Comparison of ENCODE assay signal across 8 cellular contexts in genomic region chr10:102113956-102114857, GRCh38. TPM values are rescaled to one million over a fixed set of nuclear protein-coding genes. Genes with fewer than 3 reads are reported as not detected.
DNase-seq lines count a peak whose midpoint lies in the region; ATAC-seq, FAIRE-seq and TF ChIP-seq lines count a peak whose summit lies in the region.

No MANE protein-coding gene starts in this region.

- intact Hi-C loops in activated T-helper 1 cell treated with anti-CD3 and anti-CD28 coated beads, Interleukin-12 subunit alpha, Interleukin-12 subunit beta, Interleukin-2, Interleukin-4 antibody, amounts not matched to agents 30 ng/mL and 10 ng/mL and 1 ng/mL, durations not matched to agents 14 hours and 24 hours and 36 hours (cut with micrococcal nuclease): loop anchor here (2.0 kb wide), 3 partner anchors 41 to 295 kb away; partner anchors contain the start of genes HPS6 and OGA
- intact Hi-C loops in left cardiac atrium (cut with DNase I): no loop called here

- peak overlapping the region; percentile 90 for H3K4me3 ChIP-seq in A549
- H3K4me3 ChIP-seq in retinal pigment epithelial cell (ENCODE audit: low read length): peak overlapping the region; percentile 82

- no peaks in the 10 kb centered on the region for H3K27me3 Mint-ChIP-seq in activated T-helper 1 cell treated with anti-CD3 and anti-CD28 coated beads, Interleukin-12 subunit alpha, Interleukin-12 subunit beta, Interleukin-2, Interleukin-4 antibody, amounts not matched to agents 30 ng/mL and 10 ng/mL and 1 ng/mL, durations not matched to agents 14 hours and 24 hours and 36 hours (ENCODE audit: insufficient read depth)

- no peak for TF ChIP-seq RAD21 in A549 (conservative IDR thresholded peaks at IDR 0.05 in 1 of 2, IDR thresholded peaks at IDR 0.05 in 1 of 2)

- H3K27ac Mint-ChIP-seq in activated T-helper 1 cell treated with anti-CD3 and anti-CD28 coated beads, Interleukin-12 subunit alpha, Interleukin-12 subunit beta, Interleukin-2, Interleukin-4 antibody, amounts not matched to agents 30 ng/mL and 10 ng/mL and 1 ng/mL, durations not matched to agents 14 hours and 24 hours and 36 hours: peak overlapping the region; percentile 98

- H3K4me1 ChIP-seq in A549: peaks cover 60% of the 10 kb centered on the region

- peaks cover 76% of the 10 kb centered on the region for H3K4me1 Mint-ChIP-seq in activated T-helper 1 cell treated with anti-CD3 and anti-CD28 coated beads, Interleukin-12 subunit alpha, Interleukin-12 subunit beta, Interleukin-2, Interleukin-4 antibody, amounts not matched to agents 30 ng/mL and 10 ng/mL and 1 ng/mL, durations not matched to agents 14 hours and 24 hours and 36 hours (ENCODE audit: low read depth)

- peak overlapping the region; percentile 85 for H3K4me3 Mint-ChIP-seq in activated T-helper 1 cell treated with anti-CD3 and anti-CD28 coated beads, Interleukin-12 subunit alpha, Interleukin-12 subunit beta, Interleukin-2, Interleukin-4 antibody, amounts not matched to agents 30 ng/mL and 10 ng/mL and 1 ng/mL, durations not matched to agents 14 hours and 24 hours and 36 hours

- CTCF ChIA-PET in A549 (lab: Yijun Ruan, JAX): interaction anchor here (0.6 to 9.9 kb wide), 8 partner anchors 13 to 144 kb away, joined by 3 to 64 read pairs (median 3); no protein-coding TSS in a partner anchor

- TF ChIP-seq CTCF in A549 (IDR thresholded peaks at IDR 0.05) (no peak), retinal pigment epithelial cell (conservative IDR thresholded peaks at IDR 0.05; ENCODE audit: low read depth, low read length) (no peak)

- no peak for TF ChIP-seq POLR2A in A549 (IDR thresholded peaks at IDR 0.05; ENCODE audit: low read length)

- no peak for TF ChIP-seq EP300 in A549 (IDR thresholded peaks at IDR 0.05)

- peak overlapping the region; percentile 95 to 96 for H3K27ac ChIP-seq in A549

- H3K36me3 Mint-ChIP-seq in activated T-helper 1 cell treated with anti-CD3 and anti-CD28 coated beads, Interleukin-12 subunit alpha, Interleukin-12 subunit beta, Interleukin-2, Interleukin-4 antibody, amounts not matched to agents 30 ng/mL and 10 ng/mL and 1 ng/mL, durations not matched to agents 14 hours and 24 hours and 36 hours (ENCODE audit: low read depth): peaks cover 18% of the 10 kb centered on the region

- POLR2A ChIA-PET in A549 (lab: Yijun Ruan, JAX): interaction anchor here (0.6 to 2.0 kb wide), 14 partner anchors 9 to 1282 kb away, joined by 3 to 12 read pairs (median 5); partner anchors contain the start of genes ATP5MK, NOLC1 and OGA

- H3K4me2 ChIP-seq in A549: peak overlapping the region; percentile 99

- DNase-seq in A549 (ENCODE audit: low read depth in 1 of 2, low spot score in 1 of 2) (no peak), HK-2 (ENCODE audit: unreplicated experiment) (peak; percentile 47), left cardiac atrium (peak; percentile 33), retinal pigment epithelial cell (ENCODE audit: low read depth) (no peak), NCI-H1092 treated with DMSO at 0.1 percent for 48 hours (lab: John Stamatoyannopoulos, UW) (no peak)
- no peak for DNase-seq in activated T-helper 1 cell treated with anti-CD3 and anti-CD28 coated beads, Interleukin-12 subunit alpha, Interleukin-12 subunit beta, Interleukin-2, Interleukin-4 antibody, amounts not matched to agents 30 ng/mL and 10 ng/mL and 1 ng/mL, durations not matched to agents 14 hours and 24 hours and 36 hours (ENCODE audit: low spot score)

- WGBS in A549 (ENCODE audit: missing lambda C conversion rate): 3% methylated on average over 22 of the region's 45 CpGs

- H3K9me3 Mint-ChIP-seq in activated T-helper 1 cell treated with anti-CD3 and anti-CD28 coated beads, Interleukin-12 subunit alpha, Interleukin-12 subunit beta, Interleukin-2, Interleukin-4 antibody, amounts not matched to agents 30 ng/mL and 10 ng/mL and 1 ng/mL, durations not matched to agents 14 hours and 24 hours and 36 hours: no peaks in the 10 kb centered on the region

- FAIRE-seq in A549 (lab: Jason Lieb, UNC): no peak

- no peaks in the 10 kb centered on the region for H3K9me3 ChIP-seq in A549

- ATAC-seq in A549: peak; percentile 26 to 50; a peak in 5 of 6 replicates
- ATAC-seq in GM18498 (IDR thresholded peaks at IDR 0.05; ENCODE audit: unreplicated experiment): peak; percentile 23
- ATAC-seq in left cardiac atrium: peak in 1 of 2 donors; percentile 12
- no peak for ATAC-seq in HG03457 (IDR thresholded peaks at IDR 0.05; ENCODE audit: unreplicated experiment)

TF ChIP-seq in A549, 52 proteins besides CTCF, POLR2A, EP300 and RAD21:
- no peak for TF ChIP-seq SMC3 (IDR thresholded peaks at IDR 0.05)
- TF ChIP-seq JUN (IDR thresholded peaks at IDR 0.05): 0 out of 5 replicates have a peak, but pooled peaks of 1 of the 2 experiments have one; percentile 66

RNA-seq across cellular contexts. Expression of gene LDB1, which starts 6.0 kb away (rescaled TPM):
- 47.0 and 47.5 TPM in 2 replicates for polyA plus RNA-seq in A549 (2011; rRNA removed)
- polyA plus RNA-seq in A549 (2012; cell fraction: cytosol; rRNA removed): 47.6 and 55.4 TPM in 2 replicates
- polyA plus RNA-seq in A549 (2012; cell fraction: nucleus; rRNA removed): 145 and 151 TPM in 2 replicates
- polyA plus RNA-seq in A549 (2017; fragmentation: RNase III; extraction: RNeasy Plus Mini Kit Qiagen cat#74134 plus additional on column Dnase treatment): 33.3 to 37.3 TPM (median 37.2 TPM) in 3 replicates
- polyA minus RNA-seq in A549 (2011; rRNA and poly(A)+ RNA removed): 63.4 and 69.4 TPM in 2 replicates
- 78.6 and 87.1 TPM in 2 replicates for total RNA-seq in activated T-helper 1 cell treated with anti-CD3 and anti-CD28 coated beads, Interleukin-12 subunit alpha, Interleukin-12 subunit beta, Interleukin-2, Interleukin-4 antibody, amounts not matched to agents 30 ng/mL and 10 ng/mL and 1 ng/mL, durations not matched to agents 14 hours and 24 hours and 36 hours
- 10 to 100 TPM; 44.3 to 48.6 TPM for total RNA-seq in left cardiac atrium

RNA-seq across cellular contexts. Expression of gene PPRC1, which starts 18.6 kb away (rescaled TPM):
- polyA plus RNA-seq in A549 (2011; rRNA removed) (27.0 and 34.1 TPM in 2 replicates), A549 (2017; fragmentation: RNase III; extraction: RNeasy Plus Mini Kit Qiagen cat#74134 plus additional on column Dnase treatment) (43.9 to 49.1 TPM (median 44.1 TPM) in 3 replicates)
- polyA plus RNA-seq in A549 (2012; cell fraction: cytosol; rRNA removed): 42.6 and 53.3 TPM in 2 replicates
- 149 and 152 TPM in 2 replicates for polyA plus RNA-seq in A549 (2012; cell fraction: nucleus; rRNA removed)
- 59.6 and 71.3 TPM in 2 replicates for polyA minus RNA-seq in A549 (2011; rRNA and poly(A)+ RNA removed)
- total RNA-seq in activated T-helper 1 cell treated with anti-CD3 and anti-CD28 coated beads, Interleukin-12 subunit alpha, Interleukin-12 subunit beta, Interleukin-2, Interleukin-4 antibody, amounts not matched to agents 30 ng/mL and 10 ng/mL and 1 ng/mL, durations not matched to agents 14 hours and 24 hours and 36 hours: 112 and 115 TPM in 2 replicates
- total RNA-seq in left cardiac atrium: 10 to 100 TPM; 11.2 to 29.5 TPM

RNA-seq across cellular contexts. Expression of gene NOLC1, which starts 38.0 kb away (rescaled TPM):
- 128 and 188 TPM in 2 replicates for polyA plus RNA-seq in A549 (2011; rRNA removed)
- 98.0 and 113 TPM in 2 replicates for polyA plus RNA-seq in A549 (2012; cell fraction: cytosol; rRNA removed)
- 76.9 and 103 TPM in 2 replicates for polyA plus RNA-seq in A549 (2012; cell fraction: nucleus; rRNA removed)
- 123 to 155 TPM (median 129 TPM) in 3 replicates for polyA plus RNA-seq in A549 (2017; fragmentation: RNase III; extraction: RNeasy Plus Mini Kit Qiagen cat#74134 plus additional on column Dnase treatment)
- 65.4 and 65.9 TPM in 2 replicates for polyA minus RNA-seq in A549 (2011; rRNA and poly(A)+ RNA removed)
- 260 and 271 TPM in 2 replicates for total RNA-seq in activated T-helper 1 cell treated with anti-CD3 and anti-CD28 coated beads, Interleukin-12 subunit alpha, Interleukin-12 subunit beta, Interleukin-2, Interleukin-4 antibody, amounts not matched to agents 30 ng/mL and 10 ng/mL and 1 ng/mL, durations not matched to agents 14 hours and 24 hours and 36 hours
- total RNA-seq in left cardiac atrium: 10 to 100 TPM; 26.3 to 37.6 TPM

RNA-seq across cellular contexts. Expression of gene HPS6, which starts 49.1 kb away (rescaled TPM):
- polyA plus RNA-seq in A549 (2011; rRNA removed) (5.6 and 7.6 TPM in 2 replicates), A549 (2017; fragmentation: RNase III; extraction: RNeasy Plus Mini Kit Qiagen cat#74134 plus additional on column Dnase treatment) (13.0 to 16.7 TPM (median 15.3 TPM) in 3 replicates)
- 6.6 and 10.0 TPM in 2 replicates for polyA plus RNA-seq in A549 (2012; cell fraction: cytosol; rRNA removed)
- polyA plus RNA-seq in A549 (2012; cell fraction: nucleus; rRNA removed): 11.4 and 12.5 TPM in 2 replicates
- polyA minus RNA-seq in A549 (2011; rRNA and poly(A)+ RNA removed): 12.1 and 15.2 TPM in 2 replicates
- 24.5 and 26.8 TPM in 2 replicates for total RNA-seq in activated T-helper 1 cell treated with anti-CD3 and anti-CD28 coated beads, Interleukin-12 subunit alpha, Interleukin-12 subunit beta, Interleukin-2, Interleukin-4 antibody, amounts not matched to agents 30 ng/mL and 10 ng/mL and 1 ng/mL, durations not matched to agents 14 hours and 24 hours and 36 hours
- 10 to 100 TPM; 10.1 to 12.1 TPM for total RNA-seq in left cardiac atrium

RNA-seq across cellular contexts. Expression of gene ARMH3, which starts 58.2 kb away (rescaled TPM):
- polyA plus RNA-seq in A549 (2011; rRNA removed): 17.3 and 20.1 TPM in 2 replicates
- polyA plus RNA-seq in A549 (2012; cell fraction: cytosol; rRNA removed): 8.7 and 9.8 TPM in 2 replicates
- polyA plus RNA-seq in A549 (2012; cell fraction: nucleus; rRNA removed): 9.4 and 36.5 TPM in 2 replicates
- 11.3 to 13.3 TPM (median 12.7 TPM) in 3 replicates for polyA plus RNA-seq in A549 (2017; fragmentation: RNase III; extraction: RNeasy Plus Mini Kit Qiagen cat#74134 plus additional on column Dnase treatment)
- 14.4 and 15.7 TPM in 2 replicates for polyA minus RNA-seq in A549 (2011; rRNA and poly(A)+ RNA removed)
- 21.5 and 24.8 TPM in 2 replicates for total RNA-seq in activated T-helper 1 cell treated with anti-CD3 and anti-CD28 coated beads, Interleukin-12 subunit alpha, Interleukin-12 subunit beta, Interleukin-2, Interleukin-4 antibody, amounts not matched to agents 30 ng/mL and 10 ng/mL and 1 ng/mL, durations not matched to agents 14 hours and 24 hours and 36 hours
- total RNA-seq in left cardiac atrium: 10 to 100 TPM; 28.8 to 33.7 TPM

Comparison
In these comparisons a context has a peak if more than half of its experiments do, and no peak if none do; other contexts are left out.
1. DNase-seq: peak in HK-2 (single experiment) and left cardiac atrium (single experiment); none in A549 (0 of 2), activated T-helper 1 cell treated with anti-CD3 and anti-CD28 coated beads, Interleukin-12 subunit alpha, Interleukin-12 subunit beta, Interleukin-2, Interleukin-4 antibody, amounts not matched to agents 30 ng/mL and 10 ng/mL and 1 ng/mL, durations not matched to agents 14 hours and 24 hours and 36 hours (single experiment), retinal pigment epithelial cell (single experiment) and NCI-H1092 treated with DMSO at 0.1 percent for 48 hours (single experiment).